ENCODE assay signal across 22 cellular contexts in the genomic region with DNA sequence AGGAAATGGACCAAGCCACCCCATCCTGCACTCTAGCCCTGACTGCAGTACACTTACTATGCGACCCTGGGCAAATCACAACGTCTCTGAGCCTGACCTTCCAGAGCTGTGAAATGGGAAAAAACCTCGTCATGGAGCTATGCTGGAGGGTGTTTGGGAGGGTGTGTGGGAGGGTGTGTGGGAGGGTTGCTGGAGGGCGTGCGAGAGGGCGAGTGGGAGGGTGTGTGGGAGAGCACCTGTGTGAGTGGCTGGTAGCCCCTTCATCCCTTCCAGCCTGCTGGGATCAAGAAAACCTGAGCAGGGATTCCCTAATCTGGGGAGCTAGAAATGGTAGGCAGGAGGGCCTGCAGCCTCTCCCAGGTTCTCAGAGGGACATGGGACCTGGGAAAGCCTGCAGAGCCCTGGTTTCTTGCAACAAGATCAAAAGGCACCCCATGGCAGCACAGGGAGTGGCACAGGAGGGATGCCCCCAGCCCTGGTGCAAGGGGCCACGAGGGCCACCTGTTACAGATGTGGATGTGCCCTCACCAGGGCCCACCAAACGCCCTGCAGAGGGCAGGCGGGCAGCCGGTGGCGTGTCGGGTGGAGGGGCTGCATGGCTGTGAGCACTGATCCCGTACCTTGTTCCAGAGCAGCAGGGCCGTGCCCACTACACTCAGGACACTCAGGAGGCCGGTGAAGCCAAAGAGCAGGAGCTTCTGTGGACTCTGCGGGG. TPM values are rescaled to one million over a fixed set of nuclear protein-coding genes. Genes with fewer than 3 reads are reported as not detected.
DNase-seq lines count a peak whose midpoint lies in the region; ATAC-seq, FAIRE-seq and TF ChIP-seq lines count a peak whose summit lies in the region.
"Had no signal": no experiment of that assay in that cellular context is flagged by ENCODE, and none has a peak within 500 bp of the region (broad histone marks: within the 10 kb centered on the region; RNA-seq: fewer than 3 reads in every experiment).

No MANE protein-coding gene starts in this region.

- FAIRE-seq in H1 (lab: Jason Lieb, UNC), result no peak
- FAIRE-seq: A549, GM12892, GM18507, HTR-8/SVneo had no signal

- no peaks in the 10 kb centered on the region for H3K9me3 ChIP-seq in H1 (ENCODE audit: insufficient read depth in 2 of 2, low read depth in 1 of 2, low read length in 1 of 2)
- H3K9me3 ChIP-seq: A549, HAP-1 had no signal

- no peak overlapping the region for H3K4me3 ChIP-seq in H1 (ENCODE audit: extremely low read depth in 1 of 4, insufficient read depth in 2 of 4, low read depth in 3 of 4, low read length in 4 of 4)
- H3K4me3 ChIP-seq: A549, HAP-1 had no signal

- no peak overlapping the region for H4K8ac ChIP-seq in H1 (ENCODE audit: extremely low read depth, insufficient read depth, low read length)

- H3K79me2 ChIP-seq in H1 (ENCODE audit: control insufficient read depth in 1 of 2, insufficient read depth in 2 of 2, low read length in 2 of 2), result no peaks in the 10 kb centered on the region

- H2BK5ac ChIP-seq in H1 (ENCODE audit: low read depth, low read length), result no peak overlapping the region

- H3K9me3 Mint-ChIP-seq in osteocyte (ENCODE audit: unreplicated experiment), result no peaks in the 10 kb centered on the region
- H3K9me3 Mint-ChIP-seq in chondrocyte (ENCODE audit: low read depth), result no peaks in the 10 kb centered on the region
- H3K9me3 Mint-ChIP-seq: CD4-positive, alpha-beta memory T cell had no signal

- no peak overlapping the region for H3K9ac ChIP-seq in H1 (replicated peaks in 1 of 4; ENCODE audit: extremely low read depth in 1 of 4, low read depth in 3 of 4, low read length in 3 of 4)

- no peak overlapping the region for H3K4ac ChIP-seq in H1 (replicated peaks; ENCODE audit: insufficient read length, low read depth, low read length)

- H3K79me1 ChIP-seq in H1 (ENCODE audit: low read depth, low read length), result no peaks in the 10 kb centered on the region

- H3K14ac ChIP-seq in H1 (ENCODE audit: insufficient read length), result no peak overlapping the region

- no peak overlapping the region for H2BK120ac ChIP-seq in H1 (replicated peaks; ENCODE audit: low read depth, low read length)

- no peak overlapping the region for H4K5ac ChIP-seq in H1 (ENCODE audit: insufficient read length, low read depth, low read length)

- no peak overlapping the region for H4K91ac ChIP-seq in H1 (replicated peaks; ENCODE audit: insufficient read length, low read length)

- POLR2A ChIA-PET in H1 (lab: Charles Lee; ENCODE audit: partially characterized antibody), result interaction anchor here (1.2 to 1.7 kb wide), 2 partner anchors 24 to 44 kb away, joined by 3 to 6 read pairs; partner anchors contain the start of gene NFAM1

- H2AK5ac ChIP-seq in H1 (ENCODE audit: low read depth, low read length), result no peak overlapping the region

- H3K4me2 ChIP-seq in H1 (ENCODE audit: insufficient read depth in 1 of 2, low read depth in 2 of 2, low read length in 2 of 2), result no peak overlapping the region
- H3K4me2 ChIP-seq: A549 had no signal

- no peaks in the 10 kb centered on the region for H3K36me3 ChIP-seq in H1 (ENCODE audit: control insufficient read depth in 2 of 4, insufficient read depth in 4 of 4, low read length in 3 of 4)
- H3K36me3 ChIP-seq: HAP-1 had no signal

- H3K4me1 Mint-ChIP-seq in osteocyte (ENCODE audit: unreplicated experiment) (no peaks in the 10 kb centered on the region), chondrocyte (ENCODE audit: low read depth) (no peaks in the 10 kb centered on the region)
- H3K4me1 Mint-ChIP-seq: CD14-positive monocyte; CD4-positive, alpha-beta memory T cell had no signal

- no peak overlapping the region for H3K18ac ChIP-seq in H1 (ENCODE audit: extremely low read depth, low read length)

- WGBS in H1 (ENCODE audit: extremely low coverage in 1 of 2, insufficient coverage in 1 of 2, insufficient read length in 1 of 2, insufficient replicate concordance in 2 of 2, low coverage in 1 of 2, low lambda C conversion rate in 2 of 2, missing lambda C conversion rate in 1 of 2), 2 experiments, result 96% methylated on average over 16 of the region's 16 CpGs; no CpG with 5 or more reads in 1 of the 2 experiments

- CTCF ChIA-PET in H1 (lab: Charles Lee; ENCODE audit: partially characterized antibody), result interaction anchor here (0.6 to 1.9 kb wide), 6 partner anchors 9 to 240 kb away, joined by 3 to 7 read pairs (median 3); no protein-coding TSS in a partner anchor

- ATAC-seq in Right ventricle myocardium inferior (no peak), left cardiac atrium (no peak)
- ATAC-seq: A549 had no signal

- H3K36me3 Mint-ChIP-seq in osteocyte (ENCODE audit: unreplicated experiment), result no peaks in the 10 kb centered on the region
- peaks cover 2% of the 10 kb centered on the region for H3K36me3 Mint-ChIP-seq in chondrocyte (ENCODE audit: low read depth)
- H3K36me3 Mint-ChIP-seq: CD4-positive, alpha-beta memory T cell had no signal

- peaks cover 19% of the 10 kb centered on the region for H3K27me3 Mint-ChIP-seq in osteocyte (ENCODE audit: unreplicated experiment)
- H3K27me3 Mint-ChIP-seq in chondrocyte (ENCODE audit: low read depth), result peaks cover 18% of the 10 kb centered on the region
- H3K27me3 Mint-ChIP-seq: CD4-positive, alpha-beta memory T cell had no signal

- no peaks in the 10 kb centered on the region for H4K20me1 ChIP-seq in H1 (replicated peaks in 1 of 2; ENCODE audit: control insufficient read depth in 1 of 2, insufficient read depth in 2 of 2, low read length in 2 of 2)

- DNase-seq in Right ventricle myocardium inferior (ENCODE audit: missing footprints), result peak; percentile 47
- no peak for DNase-seq in left cardiac atrium
- DNase-seq in H1 (ENCODE audit: low read depth in 1 of 2, low spot score in 2 of 2), result no peak
- DNase-seq in osteocyte (ENCODE audit: extremely low spot score, unreplicated experiment), result peak; percentile 76
- no peak for DNase-seq in NCI-H146 (lab: John Stamatoyannopoulos, UW)
- no peak for DNase-seq in chondrocyte (ENCODE audit: low spot score)
- no peak for DNase-seq in activated T-cell treated with anti-CD3 and anti-CD28 coated beads, Interleukin-2, amount 50 U/mL, for 48 hours
- DNase-seq: AML-193; CD4-positive, alpha-beta memory T cell; DMS153; DMS79; GDM1; GOT3; IMR-90; KBM-7 had no signal

- H2BK20ac ChIP-seq in H1 (ENCODE audit: low read length), result no peak overlapping the region

- intact Hi-C loops in Right ventricle myocardium inferior (cut with DNase I), result no loop called here
- intact Hi-C loops in left cardiac atrium (cut with DNase I), result no loop called here

- TF ChIP-seq POLR2A in H1 (IDR thresholded peaks at IDR 0.05; ENCODE audit: control extremely low read depth in 1 of 2, low read depth in 2 of 2, low read length in 2 of 2), result no peak

- 0 out of 7 replicates have a peak, but pooled peaks cover 0 to 2% (median 0%) of the 10 kb centered on the region in 4 experiments for H3K27me3 ChIP-seq in H1 (replicated peaks in 1 of 4; ENCODE audit: control insufficient read depth in 3 of 4, extremely low read depth in 1 of 4, insufficient read depth in 3 of 4, low read length in 3 of 4)

- no peak for TF ChIP-seq RAD21 in H1 (IDR thresholded peaks at IDR 0.05 in 1 of 2, conservative IDR thresholded peaks at IDR 0.05 in 1 of 2; ENCODE audit: low read depth in 2 of 2, low read length in 2 of 2)

- no peak overlapping the region for H3K27ac ChIP-seq in H1 (ENCODE audit: low read depth, low read length)
- H3K27ac ChIP-seq: 22Rv1, A549 had no signal

- H2AFZ ChIP-seq in H1 (ENCODE audit: low read length), result no peak overlapping the region

- 0 out of 2 replicates have a peak overlapping the region, but pooled peaks have one; percentile 46 for H2BK15ac ChIP-seq in H1 (ENCODE audit: low read length)

- no peak overlapping the region for H3K23ac ChIP-seq in H1 (ENCODE audit: insufficient read length)

- TF ChIP-seq CTCF in H1 (IDR thresholded peaks at IDR 0.05; ENCODE audit: control extremely low read depth in 1 of 3, insufficient read depth in 1 of 3, low read depth in 1 of 3, low read length in 3 of 3) (no peak), osteocyte (IDR thresholded peaks at IDR 0.05) (no peak), chondrocyte (IDR thresholded peaks at IDR 0.05) (no peak)

- H3K23me2 ChIP-seq in H1 (ENCODE audit: low read depth, low read length), result no peaks in the 10 kb centered on the region

- H3K56ac ChIP-seq in H1 (replicated peaks; ENCODE audit: insufficient read length, low read depth, low read length), result no peak overlapping the region

- H3K4me1 ChIP-seq in H1 (replicated peaks in 1 of 4; ENCODE audit: control insufficient read depth in 3 of 4, insufficient read depth in 4 of 4, low read length in 3 of 4), result peaks cover 0 to 14% (median 11%) of the 10 kb centered on the region in 4 experiments; a peak in 6 of 7 replicates
- H3K4me1 ChIP-seq: A549, HAP-1 had no signal

- no peak overlapping the region for H3K4me3 Mint-ChIP-seq in osteocyte (ENCODE audit: unreplicated experiment)
- H3K4me3 Mint-ChIP-seq in chondrocyte (ENCODE audit: unreplicated experiment), result no peak overlapping the region
- H3K4me3 Mint-ChIP-seq: CD14-positive monocyte; CD4-positive, alpha-beta memory T cell had no signal

- TF ChIP-seq EP300 in H1 (IDR thresholded peaks at IDR 0.05; ENCODE audit: borderline replicate concordance in 1 of 2, low read depth in 2 of 2, low read length in 2 of 2), result no peak

- H3K27ac Mint-ChIP-seq in osteocyte (ENCODE audit: unreplicated experiment), result no peak overlapping the region
- H3K27ac Mint-ChIP-seq in chondrocyte (ENCODE audit: unreplicated experiment), result no peak overlapping the region
- H3K27ac Mint-ChIP-seq: CD4-positive, alpha-beta memory T cell had no signal

- H2BK12ac ChIP-seq in H1 (ENCODE audit: low read depth, low read length), result peak overlapping the region; percentile 27; the same call in 1 of the 2 replicates

TF ChIP-seq in H1, 55 proteins besides CTCF, POLR2A, EP300 and RAD21 (continues in another document):
- TF ChIP-seq CTBP2 (IDR thresholded peaks at IDR 0.05; ENCODE audit: borderline replicate concordance, insufficient read depth, insufficient read length, low read length), result no peak
- TF ChIP-seq SIN3A (conservative IDR thresholded peaks at IDR 0.05 in 1 of 2, IDR thresholded peaks at IDR 0.05 in 1 of 2; ENCODE audit: low read depth in 1 of 2, low read length in 2 of 2), result no peak
- no peak for TF ChIP-seq SAP30 (IDR thresholded peaks at IDR 0.05; ENCODE audit: insufficient read depth, insufficient replicate concordance, low read length)
- no peak for TF ChIP-seq MAFK (IDR thresholded peaks at IDR 0.05; ENCODE audit: low read depth, low read length)

RNA-seq across cellular contexts. Expression of gene NFAM1, which starts 23.2 kb away (rescaled TPM):
- 2.9 TPM for total RNA-seq in Right ventricle myocardium inferior
- 1 to 10 TPM; 2.6 to 5.1 TPM for total RNA-seq in left cardiac atrium
- total RNA-seq in H1 (2021; fragmentation: NEBNext Ultra II Directional; extraction: Animal tissue kit (Norgen Biotek cat#: 25700)), result 0.61 and 0.73 TPM in 2 replicates
- polyA plus RNA-seq in H1 (2011; rRNA removed), result 0.50 and 0.62 TPM in 2 replicates
- polyA plus RNA-seq in H1 (2011; cell fraction: cytosol; rRNA removed), result 0.37 TPM
- 0.54 TPM for polyA plus RNA-seq in H1 (2011; cell fraction: nucleus; rRNA removed)
- polyA plus RNA-seq in H1 (2012, experiment 1 of 2), result 0.80 to 1.1 TPM (median 0.92 TPM) in 4 replicates
- polyA plus RNA-seq in H1 (2012, experiment 2 of 2), result 0.64 TPM
- 0.26 TPM for polyA plus RNA-seq in H1 (2013, experiment 1 of 2)
- 0.35 TPM for polyA plus RNA-seq in H1 (2013, experiment 2 of 2)
- polyA minus RNA-seq in H1 (2011; rRNA and poly(A)+ RNA removed), result 0.54 and 0.59 TPM in 2 replicates
- 0.51 TPM for polyA minus RNA-seq in H1 (2011; cell fraction: cytosol; rRNA and poly(A)+ RNA removed)
- polyA minus RNA-seq in H1 (2011; cell fraction: nucleus; rRNA and poly(A)+ RNA removed), result 0.50 TPM
- not detected in 2 replicates for total RNA-seq in osteocyte
- not detected in 3 replicates for total RNA-seq in chondrocyte
- total RNA-seq: IMR-90 had no signal
- polyA plus RNA-seq: A549, IMR-90 had no signal

Comparison
In these comparisons a context has a peak if more than half of its experiments do, and no peak if none do; other contexts are left out.
1. DNase-seq: peak in Right ventricle myocardium inferior (single experiment) and osteocyte (single experiment); none in left cardiac atrium (single experiment), H1 (0 of 2), NCI-H146 (single experiment), chondrocyte (single experiment) and activated T-cell treated with anti-CD3 and anti-CD28 coated beads, Interleukin-2, amount 50 U/mL, for 48 hours (0 of 2).